Comparison of ENCODE assay signal across 1 cellular context in genomic region chr7:47153571-47153970, GRCh38.
TF ChIP-seq lines count a peak whose summit lies in the region.

No MANE protein-coding gene starts in this region.

TF ChIP-seq in WTC11, 78 proteins besides CTCF, POLR2A, EP300 and RAD21 (continued from another document):
- TF ChIP-seq ARID4B (CRISPR knock-in tag; IDR thresholded peaks at IDR 0.05; ENCODE audit: borderline replicate concordance) (no peak), TEAD4 (CRISPR knock-in tag; IDR thresholded peaks at IDR 0.05) (peak; percentile 61; the same call in 1 of the 2 replicates), MAX (CRISPR knock-in tag; IDR thresholded peaks at IDR 0.05) (no peak), FOXP1 (CRISPR knock-in tag; IDR thresholded peaks at IDR 0.05; ENCODE audit: borderline replicate concordance) (no peak)
